Comparison of ENCODE assay signal across 6 cellular contexts in the genomic region with DNA sequence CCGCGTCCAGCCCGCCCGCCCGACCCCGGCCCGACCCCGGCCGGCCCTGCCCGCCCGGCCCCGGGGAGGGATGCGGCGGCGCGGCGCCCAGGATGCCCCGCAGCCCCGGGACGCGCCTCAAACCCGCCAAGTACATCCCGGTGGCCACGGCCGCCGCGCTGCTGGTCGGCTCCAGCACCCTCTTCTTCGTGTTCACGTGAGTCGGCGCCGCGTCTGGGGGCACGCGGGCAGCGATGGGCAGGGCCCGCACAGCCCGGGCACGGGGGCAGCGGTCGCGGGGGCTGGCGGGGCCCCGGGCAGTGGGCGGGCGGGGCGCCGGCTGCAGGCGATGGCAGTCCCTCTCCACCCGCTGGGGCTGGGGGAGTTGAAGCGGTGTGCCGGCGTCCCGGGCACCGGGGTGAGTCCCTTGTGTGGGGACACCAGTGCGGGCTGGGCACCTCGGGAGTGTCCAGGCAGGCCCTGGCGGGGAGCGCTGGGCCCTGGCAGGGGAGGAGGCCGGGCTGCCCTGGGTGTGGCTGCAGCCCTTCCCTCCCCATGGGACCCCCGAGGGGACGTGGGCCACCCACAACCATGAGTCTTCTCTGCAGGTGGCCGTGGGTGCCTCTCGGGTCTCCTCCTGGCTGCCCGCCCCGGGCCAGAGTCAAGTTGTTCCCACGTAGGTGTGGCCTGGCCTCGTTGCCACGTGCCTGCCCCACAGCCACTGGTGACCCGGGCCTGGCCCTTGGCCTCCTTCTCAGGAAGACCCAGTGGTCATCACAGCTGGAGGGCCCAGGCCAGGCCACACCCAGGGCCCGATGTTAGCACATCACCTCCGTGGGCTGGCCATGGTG. TPM values are rescaled to one million over a fixed set of nuclear protein-coding genes. Genes with fewer than 3 reads are reported as not detected.
DNase-seq lines count a peak whose midpoint lies in the region; ATAC-seq lines count a peak whose summit lies in the region.

No MANE protein-coding gene starts in this region.

- H3K4me3 Mint-ChIP-seq in dendritic cell treated with granulocyte-macrophage colony-stimulating factor and Interleukin-4, amounts not matched to agents 40 ng/mL and 50 ng/mL, for 4 days = peak overlapping the region; percentile 83

- H2AFZ ChIP-seq in trophoblast cell (ENCODE audit: insufficient read depth, low read length, poor library complexity) = peak overlapping the region; percentile 74

- peak overlapping the region; percentile 60 for H3K9ac ChIP-seq in trophoblast cell (ENCODE audit: low read length)

- peak overlapping the region; percentile 59 for H4K12ac ChIP-seq in trophoblast cell (ENCODE audit: low read depth, low read length)

- H3K4me1 ChIP-seq in trophoblast cell (ENCODE audit: control insufficient read depth in 1 of 2, insufficient read depth in 2 of 2, low read length in 2 of 2) = peaks cover 8 to 14% of the 10 kb centered on the region in 2 experiments

- intact Hi-C loops in dendritic cell treated with granulocyte-macrophage colony-stimulating factor and Interleukin-4, amounts not matched to agents 40 ng/mL and 50 ng/mL, for 4 days (cut with micrococcal nuclease) = loop anchor here (1.0 kb wide), 1 partner anchor 15 kb away; a partner anchor contains a TSS

- peak; percentile 44 for DNase-seq in Ammon's horn (ENCODE audit: low spot score)
- DNase-seq in trophoblast cell = peak in 1 of 2 donors; percentile 34
- DNase-seq in NCI-H1694 (lab: John Stamatoyannopoulos, UW) = no peak
- no peak for DNase-seq in ureter (ENCODE audit: low spot score)

- no peak overlapping the region for H3K23ac ChIP-seq in trophoblast cell (ENCODE audit: low read length)

- peak; percentile 6 for ATAC-seq in HG03460 (IDR thresholded peaks at IDR 0.05; ENCODE audit: unreplicated experiment)

- H3K9me3 Mint-ChIP-seq in dendritic cell treated with granulocyte-macrophage colony-stimulating factor and Interleukin-4, amounts not matched to agents 40 ng/mL and 50 ng/mL, for 4 days = no peaks in the 10 kb centered on the region

- H3K4ac ChIP-seq in trophoblast cell (ENCODE audit: low read depth, low read length) = peak overlapping the region; percentile 51

- peak overlapping the region; percentile 80 for H3K14ac ChIP-seq in trophoblast cell (ENCODE audit: low read length)

- peak overlapping the region; percentile 86 for H3K4me3 ChIP-seq in trophoblast cell (ENCODE audit: low read depth, low read length)

- no peaks in the 10 kb centered on the region for H3K27me3 ChIP-seq in trophoblast cell (ENCODE audit: insufficient read depth, low read length)

- peaks cover 10 to 11% of the 10 kb centered on the region in 2 experiments for H3K36me3 ChIP-seq in trophoblast cell (ENCODE audit: control insufficient read depth in 1 of 2, insufficient read depth in 2 of 2, low read length in 2 of 2)

- H3K4me2 ChIP-seq in trophoblast cell (ENCODE audit: low read length) = peak overlapping the region; percentile 87

- H4K91ac ChIP-seq in trophoblast cell (ENCODE audit: low read depth, low read length) = peak overlapping the region; percentile 84

- peaks cover 50% of the 10 kb centered on the region for H3K4me1 Mint-ChIP-seq in dendritic cell treated with granulocyte-macrophage colony-stimulating factor and Interleukin-4, amounts not matched to agents 40 ng/mL and 50 ng/mL, for 4 days (ENCODE audit: low read depth)

- H3K27ac Mint-ChIP-seq in dendritic cell treated with granulocyte-macrophage colony-stimulating factor and Interleukin-4, amounts not matched to agents 40 ng/mL and 50 ng/mL, for 4 days = peak overlapping the region; percentile 66

- H3K27ac ChIP-seq in trophoblast cell (ENCODE audit: low read depth, low read length) = no peak overlapping the region

- H2BK12ac ChIP-seq in trophoblast cell (ENCODE audit: low read length) = no peak overlapping the region

- H4K8ac ChIP-seq in trophoblast cell (ENCODE audit: low read depth, low read length) = peak overlapping the region; percentile 61

- peaks cover 13% of the 10 kb centered on the region for H3K36me3 Mint-ChIP-seq in dendritic cell treated with granulocyte-macrophage colony-stimulating factor and Interleukin-4, amounts not matched to agents 40 ng/mL and 50 ng/mL, for 4 days (ENCODE audit: low read depth)

- peak overlapping the region; percentile 31 for H2BK120ac ChIP-seq in trophoblast cell (ENCODE audit: insufficient read depth, low read length, poor library complexity)

- H3K18ac ChIP-seq in trophoblast cell (ENCODE audit: low read length) = peak overlapping the region; percentile 50

- peak overlapping the region; percentile 3 for H2AK5ac ChIP-seq in trophoblast cell (ENCODE audit: low read length)

- no peak overlapping the region for H2BK5ac ChIP-seq in trophoblast cell (ENCODE audit: low read depth, low read length, poor library complexity)

- no CpG with 5 or more reads among the region's 73 CpGs for WGBS in trophoblast cell (ENCODE audit: extremely low coverage, insufficient coverage, insufficient read length)

- H3K27me3 Mint-ChIP-seq in dendritic cell treated with granulocyte-macrophage colony-stimulating factor and Interleukin-4, amounts not matched to agents 40 ng/mL and 50 ng/mL, for 4 days = no peaks in the 10 kb centered on the region

- peaks cover 5% of the 10 kb centered on the region for H3K79me1 ChIP-seq in trophoblast cell (ENCODE audit: low read length)

- peaks cover 4% of the 10 kb centered on the region for H3K9me3 ChIP-seq in trophoblast cell (ENCODE audit: insufficient read depth, low read depth, low read length)

- peaks cover 6% of the 10 kb centered on the region for H3K79me2 ChIP-seq in trophoblast cell (ENCODE audit: control insufficient read depth, insufficient read depth, low read length, poor library complexity)

RNA-seq across cellular contexts. Expression of a gene that starts 0.5 kb away (rescaled TPM):
- polyA plus RNA-seq in trophoblast cell (2013) = 39.6 and 41.0 TPM in 2 replicates
- 64.2 TPM for total RNA-seq in ureter

RNA-seq across cellular contexts. Expression of a gene that starts 15.0 kb away (rescaled TPM):
- polyA plus RNA-seq in trophoblast cell (2013) = 27.5 and 32.4 TPM in 2 replicates
- total RNA-seq in ureter = 81.8 TPM

RNA-seq across cellular contexts. Expression of a gene that starts 16.2 kb away (rescaled TPM):
- polyA plus RNA-seq in trophoblast cell (2013) = 227 and 234 TPM in 2 replicates
- 106 TPM for total RNA-seq in ureter

RNA-seq across cellular contexts. Expression of a gene that starts 18.8 kb away (rescaled TPM):
- polyA plus RNA-seq in trophoblast cell (2013) = not detected in 2 replicates
- total RNA-seq in ureter = 2.6 TPM

RNA-seq across cellular contexts. Expression of a gene that starts 52.0 kb away (rescaled TPM):
- polyA plus RNA-seq in trophoblast cell (2013) = 16.9 and 17.3 TPM in 2 replicates
- total RNA-seq in ureter = 49.0 TPM
